ENCODE assay signal across 8 cellular contexts in the genomic region with DNA sequence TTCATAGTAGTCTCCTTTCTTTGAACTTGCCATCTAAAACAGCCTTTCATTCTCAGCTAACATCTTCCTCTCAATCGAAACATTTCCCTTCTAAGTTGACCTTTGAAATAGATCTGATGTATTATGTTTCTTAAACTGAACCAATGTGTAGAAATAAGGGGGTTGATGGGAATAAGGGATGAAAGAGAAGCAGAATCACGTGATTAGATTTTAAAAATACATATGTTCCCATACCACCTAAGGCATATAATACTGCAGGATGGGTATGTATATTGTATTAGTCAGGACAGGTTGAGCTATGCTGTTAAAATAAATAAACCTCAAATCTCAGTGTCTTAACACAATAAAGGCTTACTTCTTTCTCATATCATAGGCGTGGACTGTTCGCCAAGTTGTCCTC.
"Had no signal": no experiment of that assay in that cellular context is flagged by ENCODE, and none has a peak within 500 bp of the region (broad histone marks: within the 10 kb centered on the region; RNA-seq: fewer than 3 reads in every experiment).

No MANE protein-coding gene starts in this region.

- DNase-seq: GDM1, GF-D8 had no signal

- H3K4me3 ChIP-seq: GM12878 had no signal

- FAIRE-seq: G401.6, GM12878, GM12891, GM12892, GM18507, GM19239 had no signal

- ATAC-seq: GM12878 had no signal
